ENCODE assay signal across 8 cellular contexts in the genomic region with DNA sequence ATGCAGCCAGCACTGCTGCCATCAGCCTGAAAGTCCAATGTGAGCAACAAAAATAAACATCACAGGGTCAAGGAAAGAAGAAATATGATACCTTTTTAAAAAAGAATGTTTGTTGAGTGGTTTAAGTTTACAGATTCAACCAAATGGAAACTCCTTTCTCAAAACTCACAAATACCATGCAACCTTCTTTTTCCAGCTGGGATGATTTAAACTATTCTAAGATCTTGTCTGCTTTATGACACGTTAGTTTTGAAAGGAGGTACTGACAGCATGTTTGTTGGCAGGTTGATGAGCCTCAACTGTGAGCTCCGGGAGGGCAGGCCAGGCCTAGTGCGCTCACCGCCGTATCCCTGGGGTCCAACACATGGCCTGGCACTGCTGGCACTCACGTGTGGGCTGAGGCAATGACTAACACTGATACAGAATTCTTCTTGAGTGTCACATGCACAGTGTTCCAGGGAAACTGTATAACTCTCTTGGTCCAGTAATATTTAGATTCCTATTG. TPM values are rescaled to one million over a fixed set of nuclear protein-coding genes. Genes with fewer than 3 reads are reported as not detected.
DNase-seq lines count a peak whose midpoint lies in the region; ATAC-seq and TF ChIP-seq lines count a peak whose summit lies in the region.
"Had no signal": no experiment of that assay in that cellular context is flagged by ENCODE, and none has a peak within 500 bp of the region (broad histone marks: within the 10 kb centered on the region; RNA-seq: fewer than 3 reads in every experiment).

No MANE protein-coding gene starts in this region.

- WGBS in right lobe of liver (ENCODE audit: insufficient coverage, low coverage, low lambda C conversion rate, missing lambda C conversion rate) = 18% methylated on average over 6 of the region's 6 CpGs
- 21 to 29% methylated on average over 6 of the region's 6 CpGs for WGBS in thyroid gland, 2 donors

- peak; percentile 72 to 83 (median 78) for ATAC-seq in right lobe of liver
- no peak for ATAC-seq in stimulated activated memory B cell treated with anti-CD40 and anti-IgM and Interleukin-4, amounts not matched to agents 10 μg/mL and 1 μg/mL and 100 μg/mL, for 72 hours
- ATAC-seq in activated CD4-positive, alpha-beta T cell treated with anti-CD3 and anti-CD28 coated beads for 36 hours = no peak

- CTCF ChIA-PET in activated CD4-positive, alpha-beta T cell treated with anti-CD3 and anti-CD28 coated beads for 36 hours (lab: Charles Lee) = no interaction called here

- no peaks in the 10 kb centered on the region for H3K36me3 Mint-ChIP-seq in stimulated activated memory B cell treated with anti-CD40 and anti-IgM and Interleukin-4, amounts not matched to agents 10 μg/mL and 1 μg/mL and 100 μg/mL, for 72 hours
- no peaks in the 10 kb centered on the region for H3K36me3 Mint-ChIP-seq in activated CD4-positive, alpha-beta T cell treated with anti-CD3 and anti-CD28 coated beads for 36 hours (ENCODE audit: low read depth)
- H3K36me3 Mint-ChIP-seq: naive B cell had no signal

- H3K27me3 ChIP-seq in right lobe of liver (no peaks in the 10 kb centered on the region), thyroid gland (no peaks in the 10 kb centered on the region)

- H3K36me3 ChIP-seq in right lobe of liver (no peaks in the 10 kb centered on the region), thyroid gland (no peaks in the 10 kb centered on the region)

- H3K4me1 ChIP-seq in right lobe of liver (peaks cover 0 to 53% (median 13%) of the 10 kb centered on the region in 4 donors), thyroid gland (peaks cover 72 to 86% of the 10 kb centered on the region in 2 donors)

- TF ChIP-seq CTCF in cardiac fibroblast (IDR thresholded peaks at IDR 0.05; ENCODE audit: low read depth, low read length) (no peak), right lobe of liver (IDR thresholded peaks at IDR 0.05) (no peak), thyroid gland (IDR thresholded peaks at IDR 0.05) (no peak)

- H3K27ac Mint-ChIP-seq in stimulated activated memory B cell treated with anti-CD40 and anti-IgM and Interleukin-4, amounts not matched to agents 10 μg/mL and 1 μg/mL and 100 μg/mL, for 72 hours = no peak overlapping the region
- no peak overlapping the region for H3K27ac Mint-ChIP-seq in activated CD4-positive, alpha-beta T cell treated with anti-CD3 and anti-CD28 coated beads for 36 hours
- H3K27ac Mint-ChIP-seq: naive B cell had no signal

- DNase-seq in HuH-7 (ENCODE audit: low spot score) = peak; percentile 44
- DNase-seq in cardiac fibroblast (ENCODE audit: low read depth in 2 of 2) = peak; percentile 80 to 85
- peak; percentile 34 to 81 (median 73) for DNase-seq in right lobe of liver
- DNase-seq in thyroid gland = peak; percentile 84 to 89
- DNase-seq in HUDEP-2 (lab: John Stamatoyannopoulos, UW; ENCODE audit: unreplicated experiment in 76 of 76) = no peak
- DNase-seq in activated CD4-positive, alpha-beta T cell treated with anti-CD3 and anti-CD28 coated beads for 36 hours = no peak
- DNase-seq: naive B cell had no signal

- H3K4me3 Mint-ChIP-seq in stimulated activated memory B cell treated with anti-CD40 and anti-IgM and Interleukin-4, amounts not matched to agents 10 μg/mL and 1 μg/mL and 100 μg/mL, for 72 hours = no peak overlapping the region
- H3K4me3 Mint-ChIP-seq in activated CD4-positive, alpha-beta T cell treated with anti-CD3 and anti-CD28 coated beads for 36 hours = no peak overlapping the region

- H3K4me3 ChIP-seq in cardiac fibroblast (replicated peaks in 1 of 2; ENCODE audit: low read depth in 2 of 2, low read length in 2 of 2) (no peak overlapping the region), right lobe of liver (no peak overlapping the region), thyroid gland (replicated peaks in 1 of 3) (no peak overlapping the region)

- H3K9me3 Mint-ChIP-seq in stimulated activated memory B cell treated with anti-CD40 and anti-IgM and Interleukin-4, amounts not matched to agents 10 μg/mL and 1 μg/mL and 100 μg/mL, for 72 hours = no peaks in the 10 kb centered on the region
- H3K9me3 Mint-ChIP-seq in activated CD4-positive, alpha-beta T cell treated with anti-CD3 and anti-CD28 coated beads for 36 hours (ENCODE audit: low read depth) = no peaks in the 10 kb centered on the region

- POLR2A ChIA-PET in activated CD4-positive, alpha-beta T cell treated with anti-CD3 and anti-CD28 coated beads for 36 hours (lab: Charles Lee) = no interaction called here

- H3K27me3 Mint-ChIP-seq in stimulated activated memory B cell treated with anti-CD40 and anti-IgM and Interleukin-4, amounts not matched to agents 10 μg/mL and 1 μg/mL and 100 μg/mL, for 72 hours = no peaks in the 10 kb centered on the region
- H3K27me3 Mint-ChIP-seq in activated CD4-positive, alpha-beta T cell treated with anti-CD3 and anti-CD28 coated beads for 36 hours = no peaks in the 10 kb centered on the region
- H3K27me3 Mint-ChIP-seq: naive B cell had no signal

- peaks cover 6% of the 10 kb centered on the region for H3K4me1 Mint-ChIP-seq in stimulated activated memory B cell treated with anti-CD40 and anti-IgM and Interleukin-4, amounts not matched to agents 10 μg/mL and 1 μg/mL and 100 μg/mL, for 72 hours
- peaks cover 28% of the 10 kb centered on the region for H3K4me1 Mint-ChIP-seq in activated CD4-positive, alpha-beta T cell treated with anti-CD3 and anti-CD28 coated beads for 36 hours

- intact Hi-C loops in right lobe of liver (cut with DNase I) (no loop called here), thyroid gland (cut with DNase I) (no loop called here)
- intact Hi-C loops in activated CD4-positive, alpha-beta T cell treated with anti-CD3 and anti-CD28 coated beads for 36 hours (cut with DNase I, micrococcal nuclease) = loop anchor here in 1 of 2 experiments (5.0 kb wide), 1 partner anchor 588 kb away; a partner anchor contains a TSS

- H3K27ac ChIP-seq in right lobe of liver (peak overlapping the region in 2 of 3 donors; percentile 76 to 87), thyroid gland (peak overlapping the region; percentile 89 to 93 (median 90))

- TF ChIP-seq POLR2A in right lobe of liver (IDR thresholded peaks at IDR 0.05) (no peak), thyroid gland (IDR thresholded peaks at IDR 0.05) (no peak)

- H3K9me3 ChIP-seq in right lobe of liver = no peaks in the 10 kb centered on the region
- no peaks in the 10 kb centered on the region for H3K9me3 ChIP-seq in thyroid gland

RNA-seq across cellular contexts. Expression of a gene that starts 46.7 kb away (rescaled TPM):
- total RNA-seq in right lobe of liver (10 to 100 TPM in 2 of 6 experiments, 1 to 10 TPM in 4; 6.8 to 12.8 (median 8.7) TPM), thyroid gland (10 to 100 TPM; 33.0 to 69.6 (median 37.5) TPM)
- 1 to 10 TPM; 1.6 TPM for total RNA-seq in activated CD4-positive, alpha-beta T cell treated with anti-CD3 and anti-CD28 coated beads for 36 hours

Comparison
In these comparisons a context has a peak if more than half of its experiments do, and no peak if none do; other contexts are left out.
1. DNase-seq: peak in HuH-7 (single experiment), cardiac fibroblast (2 of 2), right lobe of liver (3 of 3) and thyroid gland (2 of 2); none in HUDEP-2 (0 of 76) and activated CD4-positive, alpha-beta T cell treated with anti-CD3 and anti-CD28 coated beads for 36 hours (single experiment).
2. ATAC-seq: peak in right lobe of liver (4 of 4); none in stimulated activated memory B cell treated with anti-CD40 and anti-IgM and Interleukin-4, amounts not matched to agents 10 μg/mL and 1 μg/mL and 100 μg/mL, for 72 hours (single experiment) and activated CD4-positive, alpha-beta T cell treated with anti-CD3 and anti-CD28 coated beads for 36 hours (single experiment).